Comparison of ENCODE assay signal across 10 cellular contexts in genomic region chr10:63286340-63286739, GRCh38.
DNase-seq lines count a peak whose midpoint lies in the region; ATAC-seq and TF ChIP-seq lines count a peak whose summit lies in the region.
"Had no signal": no experiment of that assay in that cellular context is flagged by ENCODE, and none has a peak within 500 bp of the region (broad histone marks: within the 10 kb centered on the region; RNA-seq: fewer than 3 reads in every experiment).

No MANE protein-coding gene starts in this region.

- TF ChIP-seq EP300 in gastroesophageal sphincter (IDR thresholded peaks at IDR 0.05): no peak

- CTCF ChIA-PET in activated CD8-positive, alpha-beta T cell treated with anti-CD3 and anti-CD28 coated beads, Interleukin-2, amount 10 ng/mL, durations not matched to agents 7 days and 5 days (lab: Charles Lee): interaction anchor here (1.0 kb wide), 2 partner anchors 9 to 13 kb away, joined by 3 read pairs; no protein-coding TSS in a partner anchor

- H3K9me3 ChIP-seq in gastroesophageal sphincter: no peaks in the 10 kb centered on the region
- H3K9me3 ChIP-seq: neutrophil had no signal

- no peak overlapping the region for H3K27ac ChIP-seq in gastroesophageal sphincter
- H3K27ac ChIP-seq: neutrophil had no signal

- POLR2A ChIA-PET in activated CD8-positive, alpha-beta T cell treated with anti-CD3 and anti-CD28 coated beads, Interleukin-2, amount 10 ng/mL, durations not matched to agents 7 days and 5 days (lab: Charles Lee): no interaction called here

- peaks cover 6% of the 10 kb centered on the region for H3K4me1 Mint-ChIP-seq in activated CD8-positive, alpha-beta T cell treated with anti-CD3 and anti-CD28 coated beads, Interleukin-2, amount 10 ng/mL, durations not matched to agents 7 days and 5 days (ENCODE audit: low read depth)

- peaks cover 4% of the 10 kb centered on the region for H3K9me3 Mint-ChIP-seq in activated CD8-positive, alpha-beta T cell treated with anti-CD3 and anti-CD28 coated beads, Interleukin-2, amount 10 ng/mL, durations not matched to agents 7 days and 5 days (ENCODE audit: insufficient read depth)

- TF ChIP-seq CTCF in choroid plexus epithelial cell (conservative IDR thresholded peaks at IDR 0.05; ENCODE audit: low read depth, low read length) (no peak), gastroesophageal sphincter (IDR thresholded peaks at IDR 0.05) (no peak)

- no peaks in the 10 kb centered on the region for H3K27me3 Mint-ChIP-seq in activated CD8-positive, alpha-beta T cell treated with anti-CD3 and anti-CD28 coated beads, Interleukin-2, amount 10 ng/mL, durations not matched to agents 7 days and 5 days (ENCODE audit: low read depth)

- H3K4me3 Mint-ChIP-seq in activated CD8-positive, alpha-beta T cell treated with anti-CD3 and anti-CD28 coated beads, Interleukin-2, amount 10 ng/mL, durations not matched to agents 7 days and 5 days: no peak overlapping the region

- H3K4me3 ChIP-seq in choroid plexus epithelial cell (ENCODE audit: low read depth, low read length): no peak overlapping the region
- no peak overlapping the region for H3K4me3 ChIP-seq in gastroesophageal sphincter

- WGBS in gastroesophageal sphincter (ENCODE audit: low coverage in 1 of 2), 2 donors: 17 to 79% methylated on average over 1 to 3 of the region's 5 CpGs

- H3K27ac Mint-ChIP-seq in activated CD8-positive, alpha-beta T cell treated with anti-CD3 and anti-CD28 coated beads, Interleukin-2, amount 10 ng/mL, durations not matched to agents 7 days and 5 days: no peak overlapping the region

- H3K4me1 ChIP-seq in gastroesophageal sphincter: peaks cover 0 to 20% (median 0%) of the 10 kb centered on the region in 3 donors

- H3K36me3 ChIP-seq in gastroesophageal sphincter: no peaks in the 10 kb centered on the region
- H3K36me3 ChIP-seq: neutrophil had no signal

- TF ChIP-seq POLR2A in gastroesophageal sphincter (IDR thresholded peaks at IDR 0.05): no peak

- ATAC-seq in GM18508 (IDR thresholded peaks at IDR 0.05; ENCODE audit: insufficient read depth, unreplicated experiment): peak; percentile 29
- peak; percentile 47 for ATAC-seq in GM21576 (IDR thresholded peaks at IDR 0.05; ENCODE audit: unreplicated experiment)
- ATAC-seq in HG03280 (IDR thresholded peaks at IDR 0.05; ENCODE audit: unreplicated experiment): peak; percentile 28
- ATAC-seq in gastroesophageal sphincter: no peak
- no peak for ATAC-seq in activated CD8-positive, alpha-beta T cell treated with anti-CD3 and anti-CD28 coated beads, Interleukin-2, amount 10 ng/mL, durations not matched to agents 7 days and 5 days

- peaks cover 3% of the 10 kb centered on the region for H3K36me3 Mint-ChIP-seq in activated CD8-positive, alpha-beta T cell treated with anti-CD3 and anti-CD28 coated beads, Interleukin-2, amount 10 ng/mL, durations not matched to agents 7 days and 5 days (ENCODE audit: low read depth)

- no peaks in the 10 kb centered on the region for H3K27me3 ChIP-seq in gastroesophageal sphincter
- H3K27me3 ChIP-seq: neutrophil had no signal

- DNase-seq in choroid plexus epithelial cell (ENCODE audit: low read depth) (peak; percentile 84), NCI-H1930 (lab: John Stamatoyannopoulos, UW) (no peak), NCI-H1694 treated with DMSO at 0.1 percent for 48 hours (lab: John Stamatoyannopoulos, UW) (no peak)
- DNase-seq in activated CD8-positive, alpha-beta T cell treated with anti-CD3 and anti-CD28 coated beads, Interleukin-2, amount 10 ng/mL, durations not matched to agents 7 days and 5 days: no peak
- DNase-seq: NCI-H82 had no signal

Comparison
In these comparisons a context has a peak if more than half of its experiments do, and no peak if none do; other contexts are left out.
1. ATAC-seq: peak in GM18508 (single experiment), GM21576 (single experiment) and HG03280 (single experiment); none in gastroesophageal sphincter (single experiment) and activated CD8-positive, alpha-beta T cell treated with anti-CD3 and anti-CD28 coated beads, Interleukin-2, amount 10 ng/mL, durations not matched to agents 7 days and 5 days (single experiment).